ENCODE assay signal across 32 cellular contexts in genomic region chr1:79478728-79479373, GRCh38.
"Had no signal": no experiment of that assay in that cellular context is flagged by ENCODE, and none has a peak within 500 bp of the region (broad histone marks: within the 10 kb centered on the region; RNA-seq: fewer than 3 reads in every experiment).

No MANE protein-coding gene starts in this region.

- H3K36me3 ChIP-seq: ascending aorta, breast epithelium, cardiac muscle cell, colonic mucosa, esophagus squamous epithelium, WERI-Rb-1 had no signal

- FAIRE-seq: endometrium, endothelial cell of umbilical vein had no signal

- H3K4me1 ChIP-seq: ascending aorta, breast epithelium, colonic mucosa, esophagus squamous epithelium had no signal

- H3K27me3 ChIP-seq: ascending aorta, breast epithelium, cardiac muscle cell, colonic mucosa, esophagus squamous epithelium had no signal

- H3K9me3 ChIP-seq: ascending aorta, colonic mucosa had no signal

- ATAC-seq: activated naive CD4-positive, alpha-beta T cell treated with anti-CD3 and anti-CD28 coated beads, Interleukin-2, amount 50 U/mL, for 72 hours; activated T-cell treated with anti-CD3 and anti-CD28 coated beads, Interleukin-2, amount 50 U/mL, for 72 hours; T-helper 17 cell had no signal

- DNase-seq: activated CD4-positive, alpha-beta memory T cell treated with anti-CD3 and anti-CD28 coated beads, Interleukin-2, amount 10 ng/mL, durations not matched to agents 7 days and 5 days; activated CD4-positive, alpha-beta T cell treated with anti-CD3 and anti-CD28 coated beads for 4 hours; activated CD4-positive, alpha-beta T cell treated with anti-CD3 and anti-CD28 coated beads, Interleukin-2, amount 10 ng/mL, durations not matched to agents 7 days and 5 days; activated CD4-positive, alpha-beta T cell treated with anti-CD3 and anti-CD28 coated beads, Interleukin-2, amount 50 U/mL, for 4 hours; activated CD4-positive, CD25-positive, alpha-beta regulatory T cell; activated CD4-positive, CD25-positive, alpha-beta regulatory T cell treated with anti-CD3 and anti-CD28 coated beads, Interleukin-2, amount 50 U/mL, for 72 hours; activated CD8-positive, alpha-beta memory T cell treated with anti-CD3 and anti-CD28 coated beads, Interleukin-2, amount 50 U/mL, for 48 hours; activated gamma-delta T cell; activated naive CD4-positive, alpha-beta T cell; activated naive CD4-positive, alpha-beta T cell treated with anti-CD3 and anti-CD28 coated beads, Interleukin-2, amount 10 ng/mL, durations not matched to agents 7 days and 5 days; activated naive CD8-positive, alpha-beta T cell treated with anti-CD3 and anti-CD28 coated beads, Interleukin-2, amount 10 ng/mL, durations not matched to agents 7 days and 5 days; activated T-cell treated with anti-CD3 and anti-CD28 coated beads for 4 hours; activated T-cell treated with anti-CD3 and anti-CD28 coated beads, Interleukin-2, amount 50 U/mL, for 24 hours; activated T-cell treated with anti-CD3 and anti-CD28 coated beads, Interleukin-2, amount 50 U/mL, for 72 hours; central memory CD4-positive, alpha-beta T cell; cerebellar nuclear complex; colonic mucosa; effector CD8-positive, alpha-beta T cell; esophagus squamous epithelium; foreskin melanocyte; head of caudate nucleus; T-helper 1 cell; T-helper 17 cell; T1000; WERI-Rb-1 had no signal

- H3K27ac ChIP-seq: ascending aorta, breast epithelium, cardiac muscle cell, colonic mucosa, epithelial cell of prostate, esophagus squamous epithelium, WERI-Rb-1 had no signal

- H3K4me3 ChIP-seq: ascending aorta, breast epithelium, cardiac muscle cell, colonic mucosa, esophagus squamous epithelium had no signal
